Comparison of ENCODE assay signal across 13 cellular contexts in the genomic region with DNA sequence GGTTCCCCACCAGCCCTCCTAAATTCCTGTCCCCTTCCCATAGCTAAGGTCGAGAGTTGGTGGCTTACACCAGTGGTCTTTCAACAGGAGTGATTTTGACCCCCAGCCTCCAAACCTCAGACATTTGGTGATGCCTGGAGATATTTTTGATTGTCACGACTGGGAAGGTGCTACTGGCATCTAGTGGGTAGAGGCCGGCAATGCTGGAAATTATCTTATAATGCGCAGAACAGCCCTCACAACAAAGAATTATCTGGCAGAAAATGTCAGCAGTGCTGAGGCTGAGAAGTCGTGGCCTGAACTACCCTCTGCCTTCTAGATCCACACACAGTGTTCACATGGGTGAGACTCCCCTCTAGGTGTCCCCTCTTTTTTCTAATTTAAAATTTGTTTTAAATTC.
A peak's percentile ranks its signal among the peaks of the same experiment; 100 is the strongest.
DNase-seq lines count a peak whose midpoint lies in the region; ATAC-seq and TF ChIP-seq lines count a peak whose summit lies in the region.
"Had no signal": no experiment of that assay in that cellular context is flagged by ENCODE, and none has a peak within 500 bp of the region (broad histone marks: within the 10 kb centered on the region; RNA-seq: fewer than 3 reads in every experiment).

No MANE protein-coding gene starts in this region.

- H3K4me3 ChIP-seq in AG04450 (ENCODE audit: low read depth, low read length) (no peak overlapping the region), OCI-LY7 (ENCODE audit: low read depth, low read length, poor library complexity, severe bottlenecking) (no peak overlapping the region), fibroblast of lung (replicated peaks in 1 of 4; ENCODE audit: control extremely low read depth in 1 of 4, insufficient read depth in 1 of 4, low read depth in 3 of 4, low read length in 4 of 4) (no peak overlapping the region)
- H3K4me3 ChIP-seq: transverse colon had no signal

- DNase-seq in AG04450 (ENCODE audit: low read depth, low spot score) = no peak
- peak; percentile 5 for DNase-seq in GM10248 (ENCODE audit: extremely low spot score)
- DNase-seq in OCI-LY7 (ENCODE audit: low spot score) = no peak
- DNase-seq in fibroblast of lung (ENCODE audit: low read depth in 2 of 2) = peak in 1 of 2 donors; percentile 51
- DNase-seq in NCI-H1436 (lab: John Stamatoyannopoulos, UW) = no peak
- DNase-seq in nephron progenitor cell = no peak
- DNase-seq: activated CD8-positive, alpha-beta memory T cell treated with anti-CD3 and anti-CD28 coated beads, Interleukin-2, amount 50 U/mL, for 4 hours; cortex of kidney; GDM1; transverse colon had no signal

- ATAC-seq in GM21825 (IDR thresholded peaks at IDR 0.05; ENCODE audit: unreplicated experiment) (no peak), HG03097 (IDR thresholded peaks at IDR 0.05; ENCODE audit: low FRiP score, unreplicated experiment) (no peak)

- H3K79me2 ChIP-seq in OCI-LY7 (ENCODE audit: insufficient read depth, low read depth, low read length) (no peaks in the 10 kb centered on the region), fibroblast of lung (ENCODE audit: control insufficient read depth, insufficient read depth, low read length) (no peaks in the 10 kb centered on the region)

- H3K4me1 Mint-ChIP-seq in nephron progenitor cell = peaks cover 48% of the 10 kb centered on the region

- intact Hi-C loops in OCI-LY7 (cut with micrococcal nuclease; ENCODE audit: unreplicated experiment) = no loop called here

- H2AFZ ChIP-seq in OCI-LY7 (ENCODE audit: low read length) (no peak overlapping the region), fibroblast of lung (ENCODE audit: low read length) (no peak overlapping the region)

- BruUV-seq in OCI-LY7 (replicated peaks; lab: Mats Ljungman, UMichigan) = no TSS peak

- H3K36me3 ChIP-seq in OCI-LY7 (ENCODE audit: insufficient read depth, low read length) (no peaks in the 10 kb centered on the region), fibroblast of lung (ENCODE audit: control insufficient read depth, insufficient read depth, low read length) (no peaks in the 10 kb centered on the region)
- H3K36me3 ChIP-seq: neutrophil, transverse colon had no signal

- H3K4me3 Mint-ChIP-seq in nephron progenitor cell = no peak overlapping the region

- H3K27me3 ChIP-seq in AG04450 (ENCODE audit: control insufficient read depth, insufficient read depth, low read length) = no peaks in the 10 kb centered on the region
- no peaks in the 10 kb centered on the region for H3K27me3 ChIP-seq in fibroblast of lung (ENCODE audit: control insufficient read depth, insufficient read depth, low read length)
- H3K27me3 ChIP-seq: transverse colon had no signal

- CTCF ChIA-PET in AG04450 (lab: Charles Lee) (interaction anchor here (0.5 to 1.5 kb wide), 5 partner anchors 10 to 229 kb away, joined by 3 to 6 read pairs (median 4); no protein-coding TSS in a partner anchor), GM10248 (lab: Yijun Ruan, JAX) (interaction anchor here (1.0 kb wide), 1 partner anchor 14 kb away, joined by 3 read pairs; no protein-coding TSS in a partner anchor), OCI-LY7 (lab: Charles Lee; ENCODE audit: unreplicated experiment) (no interaction called here)

- H3K9me3 ChIP-seq in AG04450 (ENCODE audit: control insufficient read depth, insufficient read depth, low read length) (no peaks in the 10 kb centered on the region), OCI-LY7 (ENCODE audit: low read length) (no peaks in the 10 kb centered on the region), fibroblast of lung (ENCODE audit: control insufficient read depth, insufficient read depth, low read depth, low read length) (no peaks in the 10 kb centered on the region)
- H3K9me3 ChIP-seq: neutrophil, transverse colon had no signal

- no peaks in the 10 kb centered on the region for H3K9me2 ChIP-seq in OCI-LY7 (ENCODE audit: insufficient read depth, low read length)

- POLR2A ChIA-PET in AG04450 (lab: Yijun Ruan, JAX) = no interaction called here
- POLR2A ChIA-PET in GM10248 (lab: Yijun Ruan, JAX) = no interaction called here
- POLR2A ChIA-PET in OCI-LY7 (lab: Charles Lee) = no interaction called here

- no peaks in the 10 kb centered on the region for H3K36me3 Mint-ChIP-seq in nephron progenitor cell (ENCODE audit: low read depth)

- peak; percentile 54 for TF ChIP-seq CTCF in AG04450 (IDR thresholded peaks at IDR 0.05; ENCODE audit: low read depth, low read length)
- peak; percentile 1 for TF ChIP-seq CTCF in GM10248 (IDR thresholded peaks at IDR 0.05; ENCODE audit: control extremely low read depth, extremely low read depth, low read depth, missing control alignments)
- TF ChIP-seq CTCF in OCI-LY7 (conservative IDR thresholded peaks at IDR 0.05; ENCODE audit: low read length) = peak; percentile 41; the same call in 1 of the 2 replicates
- TF ChIP-seq CTCF in fibroblast of lung (conservative IDR thresholded peaks at IDR 0.05 in 1 of 2, IDR thresholded peaks at IDR 0.05 in 1 of 2; ENCODE audit: low read depth in 1 of 2, low read length in 2 of 2) = peak; percentile 32 to 65
- TF ChIP-seq CTCF in nephron progenitor cell (IDR thresholded peaks at IDR 0.05) = no peak

- H3K27ac ChIP-seq in AG04450 (ENCODE audit: low read depth, low read length) (no peak overlapping the region), OCI-LY7 (ENCODE audit: low read depth, low read length, poor library complexity, severe bottlenecking) (no peak overlapping the region), fibroblast of lung (ENCODE audit: insufficient read depth, low read length) (no peak overlapping the region)
- H3K27ac ChIP-seq: neutrophil, transverse colon had no signal

- no peak overlapping the region for H3K9ac ChIP-seq in fibroblast of lung (ENCODE audit: insufficient read depth, low read length)

- H4K20me1 ChIP-seq in OCI-LY7 (ENCODE audit: insufficient read depth, low read length) (no peaks in the 10 kb centered on the region), fibroblast of lung (ENCODE audit: control insufficient read depth, extremely low read depth, insufficient read depth, low read length) (no peaks in the 10 kb centered on the region)

- H3K4me2 ChIP-seq in OCI-LY7 (ENCODE audit: low read length) = no peak overlapping the region
- no peak overlapping the region for H3K4me2 ChIP-seq in fibroblast of lung (ENCODE audit: extremely low read depth, insufficient read depth, low read length)

- no peak overlapping the region for H3K27ac Mint-ChIP-seq in nephron progenitor cell

- H3K27me3 Mint-ChIP-seq in nephron progenitor cell (ENCODE audit: low read depth, poor library complexity) = peaks cover 10% of the 10 kb centered on the region

- H3K4me1 ChIP-seq in OCI-LY7 (ENCODE audit: insufficient read depth, low read length, poor library complexity, severe bottlenecking) (peaks cover 7% of the 10 kb centered on the region), fibroblast of lung (ENCODE audit: control insufficient read depth, extremely low read depth, insufficient read depth, low read length) (no peaks in the 10 kb centered on the region)

- peaks cover 3% of the 10 kb centered on the region for H3K9me3 Mint-ChIP-seq in nephron progenitor cell
